8 cellular contexts compared by ENCODE assay signal in genomic region chr1:84603941-84604830, GRCh38. TPM values are rescaled to one million over a fixed set of nuclear protein-coding genes. Genes with fewer than 3 reads are reported as not detected.
A peak's percentile ranks its signal among the peaks of the same experiment; 100 is the strongest.
DNase-seq lines count a peak whose midpoint lies in the region; ATAC-seq and TF ChIP-seq lines count a peak whose summit lies in the region.

No MANE protein-coding gene starts in this region.

- no peak overlapping the region for H3K4me3 Mint-ChIP-seq in stimulated activated memory B cell treated with anti-CD40 and anti-IgM and Interleukin-4, amounts not matched to agents 10 μg/mL and 1 μg/mL and 100 μg/mL, for 72 hours

- no peak overlapping the region for H3K27ac Mint-ChIP-seq in stimulated activated memory B cell treated with anti-CD40 and anti-IgM and Interleukin-4, amounts not matched to agents 10 μg/mL and 1 μg/mL and 100 μg/mL, for 72 hours

- peaks cover 13% of the 10 kb centered on the region for H3K9me3 ChIP-seq in RWPE2 (ENCODE audit: severe bottlenecking)

- peaks cover 10% of the 10 kb centered on the region for H3K4me1 ChIP-seq in RWPE2 (ENCODE audit: insufficient read depth, poor library complexity, severe bottlenecking)

- peaks cover 9% of the 10 kb centered on the region for H3K4me1 Mint-ChIP-seq in stimulated activated memory B cell treated with anti-CD40 and anti-IgM and Interleukin-4, amounts not matched to agents 10 μg/mL and 1 μg/mL and 100 μg/mL, for 72 hours

- H3K27me3 ChIP-seq in RWPE2 (ENCODE audit: insufficient read depth, poor library complexity, severe bottlenecking): no peaks in the 10 kb centered on the region

- H3K36me3 Mint-ChIP-seq in stimulated activated memory B cell treated with anti-CD40 and anti-IgM and Interleukin-4, amounts not matched to agents 10 μg/mL and 1 μg/mL and 100 μg/mL, for 72 hours: peaks cover 11% of the 10 kb centered on the region

- H3K9me3 Mint-ChIP-seq in stimulated activated memory B cell treated with anti-CD40 and anti-IgM and Interleukin-4, amounts not matched to agents 10 μg/mL and 1 μg/mL and 100 μg/mL, for 72 hours: peaks cover 19% of the 10 kb centered on the region

- 0 out of 3 replicates have a peak, but pooled peaks have one; percentile 11 for TF ChIP-seq CTCF in GM12872 (IDR thresholded peaks at IDR 0.05; ENCODE audit: insufficient read depth, low read depth, low read length)
- TF ChIP-seq CTCF in RWPE2 (IDR thresholded peaks at IDR 0.05; ENCODE audit: poor library complexity, severe bottlenecking): peak; percentile 11
- peak; percentile 24 for TF ChIP-seq CTCF in retinal pigment epithelial cell (conservative IDR thresholded peaks at IDR 0.05; ENCODE audit: low read depth, low read length)

- peak; percentile 76 for DNase-seq in RWPE2 (ENCODE audit: low spot score)
- peak; percentile 73 for DNase-seq in fibroblast of the conjunctiva (ENCODE audit: low read depth)
- peak; percentile 60 for DNase-seq in retinal pigment epithelial cell (ENCODE audit: low read depth)
- DNase-seq in mucosa of gallbladder (ENCODE audit: low spot score): no peak
- DNase-seq in stimulated activated CD4-positive, alpha-beta T cell treated with anti-CD3 and anti-CD28 coated beads, Interleukin-12 subunit alpha, Interleukin-12 subunit beta, amount 100 ng/mL, for 4 hours: no peak

- peak; percentile 93 for ATAC-seq in RWPE2 (ENCODE audit: low read depth)
- ATAC-seq in stimulated activated memory B cell treated with anti-CD40 and anti-IgM and Interleukin-4, amounts not matched to agents 10 μg/mL and 1 μg/mL and 100 μg/mL, for 72 hours: no peak
- no peak for ATAC-seq in GM21737 (IDR thresholded peaks at IDR 0.05; ENCODE audit: unreplicated experiment)

- H3K27ac ChIP-seq in RWPE2 (ENCODE audit: poor library complexity, severe bottlenecking): peak overlapping the region; percentile 67

- H3K27me3 Mint-ChIP-seq in stimulated activated memory B cell treated with anti-CD40 and anti-IgM and Interleukin-4, amounts not matched to agents 10 μg/mL and 1 μg/mL and 100 μg/mL, for 72 hours: no peaks in the 10 kb centered on the region

- no peaks in the 10 kb centered on the region for H3K36me3 ChIP-seq in RWPE2 (ENCODE audit: low read depth)

- H3K4me3 ChIP-seq in RWPE2 (ENCODE audit: severe bottlenecking): no peak overlapping the region
- no peak overlapping the region for H3K4me3 ChIP-seq in retinal pigment epithelial cell (ENCODE audit: low read length)

RNA-seq across cellular contexts. Expression of gene CTBS, which starts 29.9 kb away (rescaled TPM):
- 18.5 TPM for total RNA-seq in mucosa of gallbladder

Comparison
In these comparisons a context has a peak if more than half of its experiments do, and no peak if none do; other contexts are left out.
1. DNase-seq: peak in RWPE2 (single experiment), fibroblast of the conjunctiva (single experiment) and retinal pigment epithelial cell (single experiment); none in mucosa of gallbladder (single experiment) and stimulated activated CD4-positive, alpha-beta T cell treated with anti-CD3 and anti-CD28 coated beads, Interleukin-12 subunit alpha, Interleukin-12 subunit beta, amount 100 ng/mL, for 4 hours (single experiment).
2. Peak in every context shown above with its lines, with median percentiles within 50 percentile points of each other: CTCF ChIP-seq.